In the genomic region with DNA sequence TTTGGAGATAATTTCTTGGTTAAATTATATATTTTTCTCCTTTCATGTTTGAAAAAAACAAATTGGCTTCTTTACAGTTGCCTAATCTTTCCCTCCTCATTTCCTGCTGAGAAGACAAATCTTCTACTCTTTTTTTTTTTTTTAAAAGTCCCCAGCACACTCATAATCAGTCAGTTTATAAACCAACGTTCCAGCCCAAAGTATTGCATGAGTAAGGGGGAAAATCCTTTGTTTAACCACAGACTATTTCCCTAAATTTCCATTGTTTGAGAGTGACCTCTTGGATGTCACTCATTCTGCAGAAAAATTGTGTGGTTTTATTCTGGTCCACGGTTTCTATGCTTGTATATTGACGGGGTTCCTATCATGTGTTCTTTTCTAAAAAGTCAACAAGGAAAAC, we compare ENCODE assay signal across 28 cellular contexts. TPM values are rescaled to one million over a fixed set of nuclear protein-coding genes. Genes with fewer than 3 reads are reported as not detected.
"Had no signal": no experiment of that assay in that cellular context is flagged by ENCODE, and none has a peak within 500 bp of the region (broad histone marks: within the 10 kb centered on the region; RNA-seq: fewer than 3 reads in every experiment).

No MANE protein-coding gene starts in this region.

- H3K36me3 ChIP-seq: adrenal gland, WERI-Rb-1 had no signal

- DNase-seq: activated CD4-positive, alpha-beta memory T cell treated with anti-CD3 and anti-CD28 coated beads, Interleukin-2, amount 10 ng/mL, durations not matched to agents 7 days and 5 days; activated CD4-positive, alpha-beta T cell treated with anti-CD3 and anti-CD28 coated beads for 36 hours; activated CD4-positive, alpha-beta T cell treated with anti-CD3 and anti-CD28 coated beads, Interleukin-2, amount 50 U/mL, for 1 hour; activated gamma-delta T cell treated with Interleukin-2 at 50 U/mL for 16 hours; activated naive CD4-positive, alpha-beta T cell treated with anti-CD3 and anti-CD28 coated beads, Interleukin-2, amount 50 U/mL, for 16 hours; activated naive CD8-positive, alpha-beta T cell treated with anti-CD3 and anti-CD28 coated beads, Interleukin-2, amount 10 ng/mL, durations not matched to agents 7 days and 5 days; activated T-cell treated with anti-CD3 and anti-CD28 coated beads for 4 hours; activated T-cell treated with anti-CD3 and anti-CD28 coated beads, Interleukin-2, amount 50 U/mL, for 48 hours; adrenal gland; anterior cingulate cortex; NCI-H1048; NCI-H1417; NCI-H1694; NCI-H2081; NCI-H510A treated with DMSO at 0.1 percent for 48 hours; NCI-H69; NK-92 treated with Interleukin-12 subunit alpha and Interleukin-12 subunit beta, amount 100 ng/mL, for 24 hours; OCI-M1; RPMI8226; T-cell; T-helper 2 cell; T1000; WERI-Rb-1 had no signal

- H3K27ac ChIP-seq: adrenal gland, SK-N-MC, WERI-Rb-1 had no signal

- H3K27me3 ChIP-seq: adrenal gland had no signal

- H3K4me3 ChIP-seq: adrenal gland, SK-N-MC had no signal

- H3K9me3 ChIP-seq: adrenal gland had no signal

- ATAC-seq: activated CD4-positive, alpha-beta T cell treated with anti-CD3 and anti-CD28 coated beads for 36 hours; Panc1; Right ventricle myocardium inferior; T-cell had no signal

RNA-seq across cellular contexts. Expression of gene TLR4, which starts 55.1 kb away (rescaled TPM):
- total RNA-seq: activated CD4-positive, alpha-beta T cell treated with anti-CD3 and anti-CD28 coated beads for 36 hours; activated CD8-positive, alpha-beta memory T cell treated with anti-CD3 and anti-CD28 coated beads for 36 hours; activated T-helper 2 cell treated with anti-CD3 and anti-CD28 coated beads, Interferon-gamma antibody, Interleukin-2, Interleukin-4, amounts not matched to agents 10 μg/mL and 5 μg/mL and 100 μg/mL, durations not matched to agents 14 hours and 24 hours and 36 hours had no signal
